ENCODE assay signal across 8 cellular contexts in the genomic region with DNA sequence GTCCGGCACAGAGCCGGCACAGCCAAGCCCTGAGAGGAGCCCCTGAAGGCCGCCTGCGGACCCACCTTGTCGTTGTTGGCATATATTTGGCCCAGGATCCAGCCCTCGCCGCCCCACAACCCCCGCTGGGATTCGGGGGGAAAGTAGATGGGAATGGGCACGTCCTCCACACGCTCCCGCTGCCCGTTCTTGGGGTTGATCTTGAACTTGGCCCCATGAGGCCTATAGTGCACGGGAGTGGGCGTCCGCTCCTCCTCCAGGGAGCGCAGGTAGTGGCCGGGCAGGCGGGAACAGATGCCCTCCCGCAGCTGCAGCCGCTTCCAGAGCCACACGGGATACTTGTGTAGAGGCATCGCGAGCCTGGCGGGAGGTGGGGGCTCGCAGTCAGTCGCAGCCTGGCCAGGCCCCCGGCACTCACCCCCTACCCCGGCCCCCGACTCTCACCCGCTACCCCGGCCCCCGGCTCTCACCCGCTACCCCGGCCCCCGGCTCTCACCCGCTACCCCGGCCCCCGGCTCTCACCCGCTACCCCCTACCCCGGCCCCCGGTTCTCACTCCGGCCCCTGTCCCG. TPM values are rescaled to one million over a fixed set of nuclear protein-coding genes. Genes with fewer than 3 reads are reported as not detected.
DNase-seq lines count a peak whose midpoint lies in the region; ATAC-seq and TF ChIP-seq lines count a peak whose summit lies in the region.

No MANE protein-coding gene starts in this region.

- H3K36me3 ChIP-seq in body of pancreas (replicated peaks in 1 of 2; ENCODE audit: insufficient read depth in 1 of 2, low read depth in 2 of 2) (peaks cover 14 to 20% of the 10 kb centered on the region in 2 donors), upper lobe of right lung (peaks cover 52% of the 10 kb centered on the region), thyroid gland (peaks cover 28 to 38% of the 10 kb centered on the region in 2 donors)

- TF ChIP-seq POLR2A in body of pancreas (IDR thresholded peaks at IDR 0.05) (no peak), thyroid gland (IDR thresholded peaks at IDR 0.05) (no peak)

- H3K27ac ChIP-seq in body of pancreas: peak overlapping the region in 1 of 4 donors; percentile 75
- no peak overlapping the region for H3K27ac ChIP-seq in upper lobe of right lung
- no peak overlapping the region for H3K27ac ChIP-seq in thyroid gland

- H3K27ac Mint-ChIP-seq in activated T-cell treated with anti-CD3 and anti-CD28 coated beads, Interleukin-2, amount 50 U/mL, for 24 hours: peak overlapping the region; percentile 77

- H3K36me3 Mint-ChIP-seq in activated T-cell treated with anti-CD3 and anti-CD28 coated beads, Interleukin-2, amount 50 U/mL, for 24 hours (ENCODE audit: low read depth): peaks cover 62% of the 10 kb centered on the region

- H3K27me3 Mint-ChIP-seq in activated T-cell treated with anti-CD3 and anti-CD28 coated beads, Interleukin-2, amount 50 U/mL, for 24 hours: no peaks in the 10 kb centered on the region

- H3K27me3 ChIP-seq in body of pancreas: no peaks in the 10 kb centered on the region
- no peaks in the 10 kb centered on the region for H3K27me3 ChIP-seq in upper lobe of right lung
- H3K27me3 ChIP-seq in thyroid gland: no peaks in the 10 kb centered on the region

- H3K9me3 Mint-ChIP-seq in activated T-cell treated with anti-CD3 and anti-CD28 coated beads, Interleukin-2, amount 50 U/mL, for 24 hours: no peaks in the 10 kb centered on the region

- peak overlapping the region; percentile 83 for H3K4me3 Mint-ChIP-seq in activated T-cell treated with anti-CD3 and anti-CD28 coated beads, Interleukin-2, amount 50 U/mL, for 24 hours

- no peaks in the 10 kb centered on the region for H3K9me3 ChIP-seq in body of pancreas
- H3K9me3 ChIP-seq in upper lobe of right lung: no peaks in the 10 kb centered on the region
- H3K9me3 ChIP-seq in thyroid gland: no peaks in the 10 kb centered on the region

- DNase-seq in activated T-cell treated with anti-CD3 and anti-CD28 coated beads, Interleukin-2, amount 50 U/mL, for 24 hours: no peak
- DNase-seq in activated T-cell treated with anti-CD3 and anti-CD28 coated beads, Interleukin-2, amount 50 U/mL, for 48 hours: no peak
- DNase-seq in body of pancreas (peak in 1 of 4 donors; percentile 36), left kidney (ENCODE audit: low read depth, low spot score) (peak; percentile 60), upper lobe of right lung (peak; percentile 67), HCEC 1CT (no peak), thyroid gland (no peak), NAMALWA (ENCODE audit: low spot score) (no peak)

- TF ChIP-seq CTCF in body of pancreas (IDR thresholded peaks at IDR 0.05): no peak
- TF ChIP-seq CTCF in upper lobe of right lung (IDR thresholded peaks at IDR 0.05): no peak
- no peak for TF ChIP-seq CTCF in thyroid gland (IDR thresholded peaks at IDR 0.05)

- H3K4me1 ChIP-seq in body of pancreas: peaks cover 22% of the 10 kb centered on the region
- peaks cover 16% of the 10 kb centered on the region for H3K4me1 ChIP-seq in upper lobe of right lung
- H3K4me1 ChIP-seq in thyroid gland: peaks cover 6 to 17% of the 10 kb centered on the region in 2 donors

- H3K4me1 Mint-ChIP-seq in activated T-cell treated with anti-CD3 and anti-CD28 coated beads, Interleukin-2, amount 50 U/mL, for 24 hours (ENCODE audit: low read depth): peaks cover 17% of the 10 kb centered on the region

- 18 to 25% methylated on average over 9 to 37 of the region's 44 CpGs for WGBS in body of pancreas, 2 donors
- WGBS in thyroid gland, 2 donors: 13 to 47% methylated on average over 10 to 15 of the region's 44 CpGs

- intact Hi-C loops in body of pancreas (cut with DNase I) (no loop called here), upper lobe of right lung (cut with DNase I) (no loop called here), thyroid gland (cut with DNase I) (no loop called here)

- H3K4me3 ChIP-seq in body of pancreas (peak overlapping the region in 1 of 2 donors; percentile 37), upper lobe of right lung (peak overlapping the region; percentile 35), thyroid gland (replicated peaks in 1 of 3) (peak overlapping the region in 1 of 3 donors; percentile 43)

- ATAC-seq in body of pancreas (peak; percentile 47), upper lobe of right lung (no peak)

RNA-seq across cellular contexts. Expression of gene MRPL28, which starts 0.4 kb away (rescaled TPM):
- total RNA-seq in body of pancreas: 10 to 100 TPM; 22.1 to 31.0 TPM
- total RNA-seq in upper lobe of right lung: 39.0 TPM
- total RNA-seq in thyroid gland: 100 to 1,000 TPM in 1 of 4 donors, 10 to 100 TPM in 3; 39.9 to 106 (median 80.7) TPM

RNA-seq across cellular contexts. Expression of gene PGAP6, which starts 11.8 kb away (rescaled TPM):
- 100 to 1,000 TPM in 1 of 2 donors, 10 to 100 TPM in 1; 83.8 to 113 TPM for total RNA-seq in body of pancreas
- 65.2 TPM for total RNA-seq in upper lobe of right lung
- 10 to 100 TPM; 31.6 to 83.3 (median 62.2) TPM for total RNA-seq in thyroid gland

RNA-seq across cellular contexts. Expression of gene AXIN1, which starts 17.4 kb away (rescaled TPM):
- total RNA-seq in body of pancreas (10 to 100 TPM; 14.8 TPM), upper lobe of right lung (28.9 TPM), thyroid gland (10 to 100 TPM; 17.5 to 29.7 (median 26.4) TPM)

RNA-seq across cellular contexts. Expression of gene NME4, which starts 27.0 kb away (rescaled TPM):
- total RNA-seq in body of pancreas (10 to 100 TPM; 20.2 to 33.0 TPM), upper lobe of right lung (45.6 TPM), thyroid gland (10 to 100 TPM; 31.7 to 65.0 (median 59.7) TPM)

RNA-seq across cellular contexts. Expression of gene DECR2, which starts 31.7 kb away (rescaled TPM):
- total RNA-seq in body of pancreas (10 to 100 TPM; 38.9 to 41.2 TPM), upper lobe of right lung (14.2 TPM), thyroid gland (10 to 100 TPM in 2 of 4 donors, 1 to 10 TPM in 2; 3.1 to 13.5 (median 9.5) TPM)

Comparison
In these comparisons a context has a peak if more than half of its experiments do, and no peak if none do; other contexts are left out.
1. DNase-seq: peak in left kidney (single experiment) and upper lobe of right lung (single experiment); none in activated T-cell treated with anti-CD3 and anti-CD28 coated beads, Interleukin-2, amount 50 U/mL, for 24 hours (single experiment), activated T-cell treated with anti-CD3 and anti-CD28 coated beads, Interleukin-2, amount 50 U/mL, for 48 hours (0 of 2), HCEC 1CT (single experiment), thyroid gland (0 of 2) and NAMALWA (single experiment).